In genomic region chr15:34987982-34988873, GRCh38 we compare ENCODE assay signal across 8 cellular contexts. TPM values are rescaled to one million over a fixed set of nuclear protein-coding genes. Genes with fewer than 3 reads are reported as not detected.
DNase-seq lines count a peak whose midpoint lies in the region; ATAC-seq and TF ChIP-seq lines count a peak whose summit lies in the region.

TSS of gene ZNF770 (minus strand) at chr15:34988287. CDS start at chr15:34983434, 4,853 bp downstream.

- peak within 1 kb of the TSS; percentile 62 to 93 (median 70) for H3K4me3 ChIP-seq in Peyer's patch

- TF ChIP-seq POLR2A in Peyer's patch (IDR thresholded peaks at IDR 0.05) = peak; percentile 44 to 81

- peaks cover 0 to 33% (median 11%) of the 10 kb centered on the region in 4 donors for H3K4me1 ChIP-seq in Peyer's patch

- intact Hi-C loops in activated T-helper 1 cell treated with anti-CD3 and anti-CD28 coated beads, Interleukin-12 subunit alpha, Interleukin-12 subunit beta, Interleukin-2, Interleukin-4 antibody, amounts not matched to agents 30 ng/mL and 10 ng/mL and 1 ng/mL, durations not matched to agents 14 hours and 24 hours and 36 hours (cut with micrococcal nuclease) = loop anchor here (1.0 to 5.0 kb wide), 7 partner anchors 19 to 1589 kb away; partner anchors contain the start of genes AQR, AVEN, CDIN1 and DPH6

- TF ChIP-seq CTCF in Peyer's patch (IDR thresholded peaks at IDR 0.05) = peak in 2 of 6 experiments; percentile 8 to 9

- TF ChIP-seq RAD21 in Ishikawa (IDR thresholded peaks at IDR 0.05; ENCODE audit: low read depth) = no peak

- POLR2A ChIA-PET in naive thymus-derived CD8-positive, alpha-beta T cell (lab: Charles Lee) = interaction anchor here (0.6 to 4.6 kb wide), 11 partner anchors 12 to 1075 kb away, joined by 3 to 157 read pairs (median 5); partner anchors contain the start of genes AQR, AVEN, DPH6 and EMC4

- peak; percentile 73 for ATAC-seq in GM21619 (IDR thresholded peaks at IDR 0.05; ENCODE audit: unreplicated experiment)
- ATAC-seq in naive thymus-derived CD8-positive, alpha-beta T cell = peak; percentile 83 to 84
- peak; percentile 83 to 84 for ATAC-seq in stimulated activated naive B cell treated with anti-CD40 and anti-IgM and Interleukin-4, amounts not matched to agents 10 μg/mL and 1 μg/mL and 100 μg/mL, for 72 hours (replicated peaks)

- H3K4me3 Mint-ChIP-seq in activated T-helper 1 cell treated with anti-CD3 and anti-CD28 coated beads, Interleukin-12 subunit alpha, Interleukin-12 subunit beta, Interleukin-2, Interleukin-4 antibody, amounts not matched to agents 30 ng/mL and 10 ng/mL and 1 ng/mL, durations not matched to agents 14 hours and 24 hours and 36 hours = peak within 1 kb of the TSS; percentile 97
- H3K4me3 Mint-ChIP-seq in naive thymus-derived CD8-positive, alpha-beta T cell = peak within 1 kb of the TSS; percentile 93 to 99 (median 98)
- peak within 1 kb of the TSS; percentile 97 to 98 for H3K4me3 Mint-ChIP-seq in stimulated activated naive B cell treated with anti-CD40 and anti-IgM and Interleukin-4, amounts not matched to agents 10 μg/mL and 1 μg/mL and 100 μg/mL, for 72 hours

- DNase-seq in DMS53 (lab: John Stamatoyannopoulos, UW) = peak; percentile 87
- peak; percentile 60 to 90 (median 87) for DNase-seq in Peyer's patch
- DNase-seq in activated T-helper 1 cell treated with anti-CD3 and anti-CD28 coated beads, Interleukin-12 subunit alpha, Interleukin-12 subunit beta, Interleukin-2, Interleukin-4 antibody, amounts not matched to agents 30 ng/mL and 10 ng/mL and 1 ng/mL, durations not matched to agents 14 hours and 24 hours and 36 hours (ENCODE audit: low spot score) = peak; percentile 84
- DNase-seq in fibroblast of gingiva (ENCODE audit: low read depth) = peak; percentile 77
- peak; percentile 69 to 94 (median 82) for DNase-seq in naive thymus-derived CD8-positive, alpha-beta T cell
- DNase-seq in stimulated activated naive B cell treated with anti-CD40 and anti-IgM and Interleukin-4, amounts not matched to agents 10 μg/mL and 1 μg/mL and 100 μg/mL, for 72 hours = peak; percentile 82

- H3K4me1 Mint-ChIP-seq in activated T-helper 1 cell treated with anti-CD3 and anti-CD28 coated beads, Interleukin-12 subunit alpha, Interleukin-12 subunit beta, Interleukin-2, Interleukin-4 antibody, amounts not matched to agents 30 ng/mL and 10 ng/mL and 1 ng/mL, durations not matched to agents 14 hours and 24 hours and 36 hours (ENCODE audit: low read depth) = peaks cover 44% of the 10 kb centered on the region
- peaks cover 12 to 48% (median 41%) of the 10 kb centered on the region in 4 donors for H3K4me1 Mint-ChIP-seq in naive thymus-derived CD8-positive, alpha-beta T cell
- peaks cover 10 to 15% of the 10 kb centered on the region in 2 donors for H3K4me1 Mint-ChIP-seq in stimulated activated naive B cell treated with anti-CD40 and anti-IgM and Interleukin-4, amounts not matched to agents 10 μg/mL and 1 μg/mL and 100 μg/mL, for 72 hours

- H3K27ac ChIP-seq in Peyer's patch = peak within 1 kb of the TSS; percentile 84 to 96 (median 93)

- no peaks in the 10 kb centered on the region for H3K9me3 Mint-ChIP-seq in activated T-helper 1 cell treated with anti-CD3 and anti-CD28 coated beads, Interleukin-12 subunit alpha, Interleukin-12 subunit beta, Interleukin-2, Interleukin-4 antibody, amounts not matched to agents 30 ng/mL and 10 ng/mL and 1 ng/mL, durations not matched to agents 14 hours and 24 hours and 36 hours
- no peaks in the 10 kb centered on the region for H3K9me3 Mint-ChIP-seq in naive thymus-derived CD8-positive, alpha-beta T cell
- H3K9me3 Mint-ChIP-seq in stimulated activated naive B cell treated with anti-CD40 and anti-IgM and Interleukin-4, amounts not matched to agents 10 μg/mL and 1 μg/mL and 100 μg/mL, for 72 hours = no peaks in the 10 kb centered on the region

- no peak for TF ChIP-seq EP300 in Ishikawa (IDR thresholded peaks at IDR 0.05; ENCODE audit: borderline replicate concordance)

- H3K27ac Mint-ChIP-seq in activated T-helper 1 cell treated with anti-CD3 and anti-CD28 coated beads, Interleukin-12 subunit alpha, Interleukin-12 subunit beta, Interleukin-2, Interleukin-4 antibody, amounts not matched to agents 30 ng/mL and 10 ng/mL and 1 ng/mL, durations not matched to agents 14 hours and 24 hours and 36 hours = peak within 1 kb of the TSS; percentile 96
- H3K27ac Mint-ChIP-seq in naive thymus-derived CD8-positive, alpha-beta T cell = peak within 1 kb of the TSS; percentile 98 to 100 (median 99)
- peak within 1 kb of the TSS; percentile 100 for H3K27ac Mint-ChIP-seq in stimulated activated naive B cell treated with anti-CD40 and anti-IgM and Interleukin-4, amounts not matched to agents 10 μg/mL and 1 μg/mL and 100 μg/mL, for 72 hours

- peaks cover 0 to under 1% (median 0%) of the 10 kb centered on the region in 3 donors for H3K36me3 ChIP-seq in Peyer's patch

- no peaks in the 10 kb centered on the region for H3K27me3 ChIP-seq in Peyer's patch

- no peaks in the 10 kb centered on the region for H3K27me3 Mint-ChIP-seq in activated T-helper 1 cell treated with anti-CD3 and anti-CD28 coated beads, Interleukin-12 subunit alpha, Interleukin-12 subunit beta, Interleukin-2, Interleukin-4 antibody, amounts not matched to agents 30 ng/mL and 10 ng/mL and 1 ng/mL, durations not matched to agents 14 hours and 24 hours and 36 hours (ENCODE audit: insufficient read depth)
- H3K27me3 Mint-ChIP-seq in naive thymus-derived CD8-positive, alpha-beta T cell = peaks cover 0 to 2% (median 0%) of the 10 kb centered on the region in 5 donors
- H3K27me3 Mint-ChIP-seq in stimulated activated naive B cell treated with anti-CD40 and anti-IgM and Interleukin-4, amounts not matched to agents 10 μg/mL and 1 μg/mL and 100 μg/mL, for 72 hours = peaks cover 3 to 6% of the 10 kb centered on the region in 2 donors

- no peaks in the 10 kb centered on the region for H3K9me3 ChIP-seq in Peyer's patch

- H3K36me3 Mint-ChIP-seq in activated T-helper 1 cell treated with anti-CD3 and anti-CD28 coated beads, Interleukin-12 subunit alpha, Interleukin-12 subunit beta, Interleukin-2, Interleukin-4 antibody, amounts not matched to agents 30 ng/mL and 10 ng/mL and 1 ng/mL, durations not matched to agents 14 hours and 24 hours and 36 hours (ENCODE audit: low read depth) = peaks cover 21% of the 10 kb centered on the region
- H3K36me3 Mint-ChIP-seq in naive thymus-derived CD8-positive, alpha-beta T cell = peaks cover 0 to 19% (median 3%) of the 10 kb centered on the region in 3 donors
- peaks cover 2 to 10% of the 10 kb centered on the region in 2 donors for H3K36me3 Mint-ChIP-seq in stimulated activated naive B cell treated with anti-CD40 and anti-IgM and Interleukin-4, amounts not matched to agents 10 μg/mL and 1 μg/mL and 100 μg/mL, for 72 hours

TF ChIP-seq in Ishikawa, 13 proteins besides CTCF, POLR2A, EP300 and RAD21 (continues in another document):
- TF ChIP-seq TAF1 (IDR thresholded peaks at IDR 0.05; ENCODE audit: low read depth) (peak; percentile 97), TEAD4 (IDR thresholded peaks at IDR 0.05) (0 out of 2 replicates have a peak, but pooled peaks have one; percentile 7), CREB1 (IDR thresholded peaks at IDR 0.05; ENCODE audit: low read depth) (no peak), ZBTB7A (IDR thresholded peaks at IDR 0.05; ENCODE audit: low read depth) (peak; percentile 67; the same call in 1 of the 2 replicates), YY1 (IDR thresholded peaks at IDR 0.05; ENCODE audit: low read depth) (peak; percentile 70), NFIC (IDR thresholded peaks at IDR 0.05) (no peak; the same call in 1 of the 2 replicates), EGR1 (IDR thresholded peaks at IDR 0.05) (no peak), MAX (IDR thresholded peaks at IDR 0.05) (peak; percentile 84)
- TF ChIP-seq, protein P1, sequence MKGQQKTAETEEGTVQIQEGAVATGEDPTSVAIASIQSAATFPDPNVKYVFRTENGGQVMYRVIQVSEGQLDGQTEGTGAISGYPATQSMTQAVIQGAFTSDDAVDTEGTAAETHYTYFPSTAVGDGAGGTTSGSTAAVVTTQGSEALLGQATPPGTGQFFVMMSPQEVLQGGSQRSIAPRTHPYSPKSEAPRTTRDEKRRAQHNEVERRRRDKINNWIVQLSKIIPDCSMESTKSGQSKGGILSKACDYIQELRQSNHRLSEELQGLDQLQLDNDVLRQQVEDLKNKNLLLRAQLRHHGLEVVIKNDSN (IDR thresholded peaks at IDR 0.05) = no peak; the same call in 1 of the 2 replicates
- TF ChIP-seq, protein P2, sequence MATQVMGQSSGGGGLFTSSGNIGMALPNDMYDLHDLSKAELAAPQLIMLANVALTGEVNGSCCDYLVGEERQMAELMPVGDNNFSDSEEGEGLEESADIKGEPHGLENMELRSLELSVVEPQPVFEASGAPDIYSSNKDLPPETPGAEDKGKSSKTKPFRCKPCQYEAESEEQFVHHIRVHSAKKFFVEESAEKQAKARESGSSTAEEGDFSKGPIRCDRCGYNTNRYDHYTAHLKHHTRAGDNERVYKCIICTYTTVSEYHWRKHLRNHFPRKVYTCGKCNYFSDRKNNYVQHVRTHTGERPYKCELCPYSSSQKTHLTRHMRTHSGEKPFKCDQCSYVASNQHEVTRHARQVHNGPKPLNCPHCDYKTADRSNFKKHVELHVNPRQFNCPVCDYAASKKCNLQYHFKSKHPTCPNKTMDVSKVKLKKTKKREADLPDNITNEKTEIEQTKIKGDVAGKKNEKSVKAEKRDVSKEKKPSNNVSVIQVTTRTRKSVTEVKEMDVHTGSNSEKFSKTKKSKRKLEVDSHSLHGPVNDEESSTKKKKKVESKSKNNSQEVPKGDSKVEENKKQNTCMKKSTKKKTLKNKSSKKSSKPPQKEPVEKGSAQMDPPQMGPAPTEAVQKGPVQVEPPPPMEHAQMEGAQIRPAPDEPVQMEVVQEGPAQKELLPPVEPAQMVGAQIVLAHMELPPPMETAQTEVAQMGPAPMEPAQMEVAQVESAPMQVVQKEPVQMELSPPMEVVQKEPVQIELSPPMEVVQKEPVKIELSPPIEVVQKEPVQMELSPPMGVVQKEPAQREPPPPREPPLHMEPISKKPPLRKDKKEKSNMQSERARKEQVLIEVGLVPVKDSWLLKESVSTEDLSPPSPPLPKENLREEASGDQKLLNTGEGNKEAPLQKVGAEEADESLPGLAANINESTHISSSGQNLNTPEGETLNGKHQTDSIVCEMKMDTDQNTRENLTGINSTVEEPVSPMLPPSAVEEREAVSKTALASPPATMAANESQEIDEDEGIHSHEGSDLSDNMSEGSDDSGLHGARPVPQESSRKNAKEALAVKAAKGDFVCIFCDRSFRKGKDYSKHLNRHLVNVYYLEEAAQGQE (IDR thresholded peaks at IDR 0.05; ENCODE audit: low read depth) = no peak

RNA-seq across cellular contexts. Expression of gene ZNF770, which starts in this region (rescaled TPM):
- total RNA-seq in Peyer's patch = 10 to 100 TPM; 11.5 to 23.9 (median 16.5) TPM
- total RNA-seq in activated T-helper 1 cell treated with anti-CD3 and anti-CD28 coated beads, Interleukin-12 subunit alpha, Interleukin-12 subunit beta, Interleukin-2, Interleukin-4 antibody, amounts not matched to agents 30 ng/mL and 10 ng/mL and 1 ng/mL, durations not matched to agents 14 hours and 24 hours and 36 hours = 50.1 and 50.6 TPM in 2 replicates
- total RNA-seq in naive thymus-derived CD8-positive, alpha-beta T cell = 10 to 100 TPM; 60.2 to 72.6 TPM
- 100 to 1,000 TPM in 2 of 3 donors, 10 to 100 TPM in 1; 93.6 to 112 (median 110) TPM for polyA plus RNA-seq in naive thymus-derived CD8-positive, alpha-beta T cell

Comparison
In these comparisons a context has a peak if more than half of its experiments do, and no peak if none do; other contexts are left out.
1. Peak in every context shown above with its lines: DNase-seq, ATAC-seq, H3K4me3 ChIP-seq and H3K27ac ChIP-seq.